Comparison of ENCODE assay signal across 1 cellular context in the genomic region with DNA sequence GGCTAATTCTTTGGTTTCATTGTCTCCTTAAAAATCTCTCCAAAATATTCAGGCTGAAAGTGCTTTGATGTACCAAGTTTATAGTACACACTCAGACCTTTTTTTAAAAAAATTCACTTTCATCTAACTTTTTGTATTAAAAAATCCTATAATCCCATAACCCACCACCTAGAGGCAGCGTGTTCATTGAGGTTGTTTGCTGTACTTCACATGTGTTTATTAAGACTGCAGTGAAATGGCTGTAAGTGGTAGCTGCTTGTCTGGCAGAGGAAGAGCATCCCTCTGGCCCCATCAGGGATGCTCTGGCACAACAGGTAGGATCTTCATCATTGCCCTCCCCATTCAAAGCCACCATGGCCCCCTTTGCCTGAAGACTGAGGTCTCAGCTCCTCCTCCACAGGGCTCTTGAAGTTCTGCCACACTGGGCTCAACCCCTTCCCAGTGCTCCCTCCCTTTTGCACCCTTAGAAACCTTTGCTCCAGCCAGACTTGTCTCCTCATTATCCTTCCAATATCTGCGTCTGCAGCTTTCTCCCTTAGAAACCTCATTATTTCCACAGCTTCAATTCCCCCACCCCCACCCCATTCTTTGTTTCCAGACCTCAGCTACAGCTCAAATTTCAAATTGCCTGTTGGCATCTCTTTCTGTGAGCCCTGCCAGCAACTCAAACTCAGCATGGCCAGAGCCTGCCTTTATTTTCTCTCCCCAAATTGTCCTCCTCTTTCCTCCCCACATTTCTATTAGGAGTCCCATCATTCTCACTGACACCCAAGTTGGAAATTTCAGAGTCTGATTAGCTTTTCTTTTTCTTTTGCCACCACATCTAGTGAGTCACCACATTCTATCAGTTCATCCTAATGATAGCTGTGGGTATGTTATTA.
TF ChIP-seq lines count a peak whose summit lies in the region.

No MANE protein-coding gene starts in this region.

TF ChIP-seq in H1, 55 proteins besides CTCF, POLR2A, EP300 and RAD21:
- TF ChIP-seq, protein P1, sequence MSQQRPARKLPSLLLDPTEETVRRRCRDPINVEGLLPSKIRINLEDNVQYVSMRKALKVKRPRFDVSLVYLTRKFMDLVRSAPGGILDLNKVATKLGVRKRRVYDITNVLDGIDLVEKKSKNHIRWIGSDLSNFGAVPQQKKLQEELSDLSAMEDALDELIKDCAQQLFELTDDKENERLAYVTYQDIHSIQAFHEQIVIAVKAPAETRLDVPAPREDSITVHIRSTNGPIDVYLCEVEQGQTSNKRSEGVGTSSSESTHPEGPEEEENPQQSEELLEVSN (IDR thresholded peaks at IDR 0.05) = no peak
- TF ChIP-seq KDM4A (IDR thresholded peaks at IDR 0.05; ENCODE audit: low read depth, low read length, severe bottlenecking) (no peak), TEAD4 (IDR thresholded peaks at IDR 0.05; ENCODE audit: low read depth, low read length) (no peak), MAFK (IDR thresholded peaks at IDR 0.05; ENCODE audit: low read depth, low read length) (no peak), ASH2L (IDR thresholded peaks at IDR 0.05; ENCODE audit: low read length) (peak; percentile 43)
